In the genomic region with DNA sequence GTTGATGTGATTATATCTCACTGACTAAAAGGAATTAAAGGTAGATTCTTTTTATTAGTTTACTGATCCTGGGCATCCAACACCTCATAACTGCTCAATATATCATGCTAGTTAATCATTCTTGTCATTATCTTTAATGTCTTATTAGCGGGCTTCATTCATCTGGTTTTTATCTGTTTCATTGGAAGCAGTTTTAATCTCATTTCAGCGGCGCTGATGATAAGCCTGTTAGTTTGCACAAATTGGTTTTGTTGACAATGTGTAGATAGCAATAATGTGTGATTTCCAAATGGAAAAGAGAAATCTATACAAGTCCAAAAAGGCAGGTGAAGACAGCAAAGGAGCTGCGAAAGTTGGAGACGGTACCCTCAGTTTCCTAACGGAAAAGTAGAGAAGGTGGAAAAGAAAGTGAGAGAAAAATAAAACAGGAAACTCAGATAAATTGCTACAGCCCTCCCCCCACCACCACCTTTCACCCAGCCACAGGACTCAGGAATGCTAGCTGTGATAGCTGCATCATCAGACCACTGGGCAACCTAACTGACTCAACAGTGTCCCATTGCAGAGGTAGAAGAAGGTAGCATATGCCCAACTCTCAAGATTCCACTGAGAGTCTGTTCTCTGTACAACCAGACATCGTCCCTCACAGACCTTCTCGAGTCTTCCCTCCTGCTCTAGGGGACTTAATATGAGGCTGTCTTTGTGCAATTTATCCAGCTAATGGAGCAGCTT, we compare ENCODE assay signal across 1 cellular context.
TF ChIP-seq lines count a peak whose summit lies in the region.

No MANE protein-coding gene starts in this region.

TF ChIP-seq in GM23338, 12 proteins besides CTCF, POLR2A, EP300 and RAD21 (continued from another document):
- TF ChIP-seq ZNF114 (CRISPR knock-in tag; IDR thresholded peaks at IDR 0.05) (no peak), STAT1 (IDR thresholded peaks at IDR 0.05; ENCODE audit: unreplicated experiment) (no peak)
- TF ChIP-seq, protein P1, sequence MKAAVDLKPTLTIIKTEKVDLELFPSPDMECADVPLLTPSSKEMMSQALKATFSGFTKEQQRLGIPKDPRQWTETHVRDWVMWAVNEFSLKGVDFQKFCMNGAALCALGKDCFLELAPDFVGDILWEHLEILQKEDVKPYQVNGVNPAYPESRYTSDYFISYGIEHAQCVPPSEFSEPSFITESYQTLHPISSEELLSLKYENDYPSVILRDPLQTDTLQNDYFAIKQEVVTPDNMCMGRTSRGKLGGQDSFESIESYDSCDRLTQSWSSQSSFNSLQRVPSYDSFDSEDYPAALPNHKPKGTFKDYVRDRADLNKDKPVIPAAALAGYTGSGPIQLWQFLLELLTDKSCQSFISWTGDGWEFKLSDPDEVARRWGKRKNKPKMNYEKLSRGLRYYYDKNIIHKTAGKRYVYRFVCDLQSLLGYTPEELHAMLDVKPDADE (IDR thresholded peaks at IDR 0.05): no peak
- TF ChIP-seq, protein P2, sequence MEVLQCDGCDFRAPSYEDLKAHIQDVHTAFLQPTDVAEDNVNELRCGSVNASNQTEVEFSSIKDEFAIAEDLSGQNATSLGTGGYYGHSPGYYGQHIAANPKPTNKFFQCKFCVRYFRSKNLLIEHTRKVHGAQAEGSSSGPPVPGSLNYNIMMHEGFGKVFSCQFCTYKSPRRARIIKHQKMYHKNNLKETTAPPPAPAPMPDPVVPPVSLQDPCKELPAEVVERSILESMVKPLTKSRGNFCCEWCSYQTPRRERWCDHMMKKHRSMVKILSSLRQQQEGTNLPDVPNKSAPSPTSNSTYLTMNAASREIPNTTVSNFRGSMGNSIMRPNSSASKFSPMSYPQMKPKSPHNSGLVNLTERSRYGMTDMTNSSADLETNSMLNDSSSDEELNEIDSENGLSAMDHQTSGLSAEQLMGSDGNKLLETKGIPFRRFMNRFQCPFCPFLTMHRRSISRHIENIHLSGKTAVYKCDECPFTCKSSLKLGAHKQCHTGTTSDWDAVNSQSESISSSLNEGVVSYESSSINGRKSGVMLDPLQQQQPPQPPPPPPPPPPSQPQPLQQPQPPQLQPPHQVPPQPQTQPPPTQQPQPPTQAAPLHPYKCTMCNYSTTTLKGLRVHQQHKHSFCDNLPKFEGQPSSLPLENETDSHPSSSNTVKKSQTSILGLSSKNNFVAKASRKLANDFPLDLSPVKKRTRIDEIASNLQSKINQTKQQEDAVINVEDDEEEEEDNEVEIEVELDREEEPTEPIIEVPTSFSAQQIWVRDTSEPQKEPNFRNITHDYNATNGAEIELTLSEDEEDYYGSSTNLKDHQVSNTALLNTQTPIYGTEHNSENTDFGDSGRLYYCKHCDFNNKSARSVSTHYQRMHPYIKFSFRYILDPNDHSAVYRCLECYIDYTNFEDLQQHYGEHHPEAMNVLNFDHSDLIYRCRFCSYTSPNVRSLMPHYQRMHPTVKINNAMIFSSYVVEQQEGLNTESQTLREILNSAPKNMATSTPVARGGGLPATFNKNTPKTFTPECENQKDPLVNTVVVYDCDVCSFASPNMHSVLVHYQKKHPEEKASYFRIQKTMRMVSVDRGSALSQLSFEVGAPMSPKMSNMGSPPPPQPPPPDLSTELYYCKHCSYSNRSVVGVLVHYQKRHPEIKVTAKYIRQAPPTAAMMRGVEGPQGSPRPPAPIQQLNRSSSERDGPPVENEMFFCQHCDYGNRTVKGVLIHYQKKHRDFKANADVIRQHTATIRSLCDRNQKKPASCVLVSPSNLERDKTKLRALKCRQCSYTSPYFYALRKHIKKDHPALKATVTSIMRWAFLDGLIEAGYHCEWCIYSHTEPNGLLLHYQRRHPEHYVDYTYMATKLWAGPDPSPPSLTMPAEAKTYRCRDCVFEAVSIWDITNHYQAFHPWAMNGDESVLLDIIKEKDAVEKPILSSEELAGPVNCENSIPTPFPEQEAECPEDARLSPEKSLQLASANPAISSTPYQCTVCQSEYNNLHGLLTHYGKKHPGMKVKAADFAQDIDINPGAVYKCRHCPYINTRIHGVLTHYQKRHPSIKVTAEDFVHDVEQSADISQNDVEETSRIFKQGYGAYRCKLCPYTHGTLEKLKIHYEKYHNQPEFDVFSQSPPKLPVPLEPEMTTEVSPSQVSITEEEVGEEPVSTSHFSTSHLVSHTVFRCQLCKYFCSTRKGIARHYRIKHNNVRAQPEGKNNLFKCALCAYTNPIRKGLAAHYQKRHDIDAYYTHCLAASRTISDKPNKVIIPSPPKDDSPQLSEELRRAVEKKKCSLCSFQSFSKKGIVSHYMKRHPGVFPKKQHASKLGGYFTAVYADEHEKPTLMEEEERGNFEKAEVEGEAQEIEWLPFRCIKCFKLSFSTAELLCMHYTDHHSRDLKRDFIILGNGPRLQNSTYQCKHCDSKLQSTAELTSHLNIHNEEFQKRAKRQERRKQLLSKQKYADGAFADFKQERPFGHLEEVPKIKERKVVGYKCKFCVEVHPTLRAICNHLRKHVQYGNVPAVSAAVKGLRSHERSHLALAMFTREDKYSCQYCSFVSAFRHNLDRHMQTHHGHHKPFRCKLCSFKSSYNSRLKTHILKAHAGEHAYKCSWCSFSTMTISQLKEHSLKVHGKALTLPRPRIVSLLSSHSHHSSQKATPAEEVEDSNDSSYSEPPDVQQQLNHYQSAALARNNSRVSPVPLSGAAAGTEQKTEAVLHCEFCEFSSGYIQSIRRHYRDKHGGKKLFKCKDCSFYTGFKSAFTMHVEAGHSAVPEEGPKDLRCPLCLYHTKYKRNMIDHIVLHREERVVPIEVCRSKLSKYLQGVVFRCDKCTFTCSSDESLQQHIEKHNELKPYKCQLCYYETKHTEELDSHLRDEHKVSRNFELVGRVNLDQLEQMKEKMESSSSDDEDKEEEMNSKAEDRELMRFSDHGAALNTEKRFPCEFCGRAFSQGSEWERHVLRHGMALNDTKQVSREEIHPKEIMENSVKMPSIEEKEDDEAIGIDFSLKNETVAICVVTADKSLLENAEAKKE (CRISPR knock-in tag; IDR thresholded peaks at IDR 0.05): no peak
- TF ChIP-seq, protein P3, sequence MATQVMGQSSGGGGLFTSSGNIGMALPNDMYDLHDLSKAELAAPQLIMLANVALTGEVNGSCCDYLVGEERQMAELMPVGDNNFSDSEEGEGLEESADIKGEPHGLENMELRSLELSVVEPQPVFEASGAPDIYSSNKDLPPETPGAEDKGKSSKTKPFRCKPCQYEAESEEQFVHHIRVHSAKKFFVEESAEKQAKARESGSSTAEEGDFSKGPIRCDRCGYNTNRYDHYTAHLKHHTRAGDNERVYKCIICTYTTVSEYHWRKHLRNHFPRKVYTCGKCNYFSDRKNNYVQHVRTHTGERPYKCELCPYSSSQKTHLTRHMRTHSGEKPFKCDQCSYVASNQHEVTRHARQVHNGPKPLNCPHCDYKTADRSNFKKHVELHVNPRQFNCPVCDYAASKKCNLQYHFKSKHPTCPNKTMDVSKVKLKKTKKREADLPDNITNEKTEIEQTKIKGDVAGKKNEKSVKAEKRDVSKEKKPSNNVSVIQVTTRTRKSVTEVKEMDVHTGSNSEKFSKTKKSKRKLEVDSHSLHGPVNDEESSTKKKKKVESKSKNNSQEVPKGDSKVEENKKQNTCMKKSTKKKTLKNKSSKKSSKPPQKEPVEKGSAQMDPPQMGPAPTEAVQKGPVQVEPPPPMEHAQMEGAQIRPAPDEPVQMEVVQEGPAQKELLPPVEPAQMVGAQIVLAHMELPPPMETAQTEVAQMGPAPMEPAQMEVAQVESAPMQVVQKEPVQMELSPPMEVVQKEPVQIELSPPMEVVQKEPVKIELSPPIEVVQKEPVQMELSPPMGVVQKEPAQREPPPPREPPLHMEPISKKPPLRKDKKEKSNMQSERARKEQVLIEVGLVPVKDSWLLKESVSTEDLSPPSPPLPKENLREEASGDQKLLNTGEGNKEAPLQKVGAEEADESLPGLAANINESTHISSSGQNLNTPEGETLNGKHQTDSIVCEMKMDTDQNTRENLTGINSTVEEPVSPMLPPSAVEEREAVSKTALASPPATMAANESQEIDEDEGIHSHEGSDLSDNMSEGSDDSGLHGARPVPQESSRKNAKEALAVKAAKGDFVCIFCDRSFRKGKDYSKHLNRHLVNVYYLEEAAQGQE (IDR thresholded peaks at IDR 0.05; ENCODE audit: unreplicated experiment): no peak
